In the genomic region with DNA sequence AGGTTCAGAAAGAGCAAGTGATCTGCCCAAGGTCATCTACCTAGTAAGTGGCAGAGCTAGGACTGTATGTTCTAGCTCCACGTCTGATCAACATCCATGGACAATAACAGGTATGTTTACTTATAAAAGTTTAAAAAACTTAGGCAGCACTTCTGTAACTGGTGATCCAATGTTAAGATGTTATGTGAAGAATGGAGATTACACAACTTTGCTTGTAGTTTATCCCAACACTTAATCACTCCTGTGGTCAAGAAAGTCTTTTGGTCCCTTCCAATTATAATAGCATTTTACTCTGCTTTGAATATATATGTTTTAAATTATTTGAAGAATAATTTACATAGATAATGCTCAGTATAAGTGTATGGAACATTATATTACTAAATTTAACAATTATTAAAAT, we compare ENCODE assay signal across 1 cellular context.
A peak's percentile ranks its signal among the peaks of the same experiment; 100 is the strongest.
TF ChIP-seq lines count a peak whose summit lies in the region.

No MANE protein-coding gene starts in this region.

TF ChIP-seq in IMR-90, 13 proteins besides CTCF, POLR2A, EP300 and RAD21 (continued from another document):
- peak; percentile 81 for TF ChIP-seq CEBPB (IDR thresholded peaks at IDR 0.05; ENCODE audit: low read depth, low read length)
